Comparison of ENCODE assay signal across 9 cellular contexts in the genomic region with DNA sequence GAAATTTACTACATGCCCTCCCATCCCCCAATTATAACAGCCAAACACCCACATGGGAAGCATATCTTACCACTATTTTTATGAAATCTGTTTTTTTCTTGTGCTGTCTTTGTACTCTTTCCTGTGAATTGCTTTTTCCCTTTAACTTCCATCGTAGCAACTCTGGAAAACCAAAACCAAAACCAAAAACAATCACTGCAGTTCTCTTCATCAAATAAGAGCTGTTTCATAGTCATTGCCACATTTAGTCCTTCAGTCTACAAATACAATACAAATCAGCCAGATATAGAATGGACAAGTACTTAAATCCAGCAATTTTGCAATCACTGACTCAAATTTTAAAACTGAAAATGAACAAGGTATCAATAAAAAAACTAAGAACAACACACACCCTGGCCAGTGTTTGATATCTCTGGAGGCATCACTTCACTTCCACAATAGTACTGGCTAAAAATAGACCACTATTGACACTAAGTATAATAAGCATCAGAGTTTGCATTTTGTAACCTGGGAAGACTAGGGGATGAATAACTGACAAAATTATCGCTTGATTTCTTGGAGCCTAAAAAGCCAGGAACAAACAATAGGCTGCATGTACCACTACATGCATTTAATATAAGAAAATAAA. TPM values are rescaled to one million over a fixed set of nuclear protein-coding genes. Genes with fewer than 3 reads are reported as not detected.
DNase-seq lines count a peak whose midpoint lies in the region; ATAC-seq and TF ChIP-seq lines count a peak whose summit lies in the region.
"Had no signal": no experiment of that assay in that cellular context is flagged by ENCODE, and none has a peak within 500 bp of the region (broad histone marks: within the 10 kb centered on the region; RNA-seq: fewer than 3 reads in every experiment).

No MANE protein-coding gene starts in this region.

- intact Hi-C loops in activated CD4-positive, alpha-beta T cell treated with anti-CD3 and anti-CD28 coated beads, Interleukin-2, amount 10 ng/mL, durations not matched to agents 24 days and 14 days (cut with micrococcal nuclease) = no loop called here
- intact Hi-C loops in body of pancreas (cut with DNase I) = no loop called here
- intact Hi-C loops in right lobe of liver (cut with DNase I) = no loop called here
- intact Hi-C loops in thyroid gland (cut with DNase I) = no loop called here

- in situ Hi-C loops in ACHN (cut with HindIII; ENCODE audit: low pct_ligation_motif_present, low pct_unique_long_range_greater_than_20kb, low sequenced_read_pairs) = no loop called here

- peak; percentile 6 for ATAC-seq in body of pancreas
- ATAC-seq in right lobe of liver = peak; percentile 60 to 75 (median 64)

- TF ChIP-seq CTCF in body of pancreas (IDR thresholded peaks at IDR 0.05) = no peak
- TF ChIP-seq CTCF in right lobe of liver (IDR thresholded peaks at IDR 0.05) = no peak
- TF ChIP-seq CTCF in thyroid gland (IDR thresholded peaks at IDR 0.05) = no peak

- 19 to 25% methylated on average over 2 of the region's 2 CpGs for WGBS in body of pancreas, 2 donors
- WGBS in right lobe of liver (ENCODE audit: insufficient coverage, low coverage, low lambda C conversion rate, missing lambda C conversion rate) = 7% methylated on average over 2 of the region's 2 CpGs
- 50 to 72% methylated on average over 2 of the region's 2 CpGs for WGBS in thyroid gland, 2 donors

- H3K9me3 Mint-ChIP-seq in activated CD4-positive, alpha-beta T cell treated with anti-CD3 and anti-CD28 coated beads, Interleukin-2, amount 10 ng/mL, durations not matched to agents 24 days and 14 days = no peaks in the 10 kb centered on the region

- no peaks in the 10 kb centered on the region for H3K27me3 Mint-ChIP-seq in activated CD4-positive, alpha-beta T cell treated with anti-CD3 and anti-CD28 coated beads, Interleukin-2, amount 10 ng/mL, durations not matched to agents 24 days and 14 days

- H3K4me3 ChIP-seq in body of pancreas (no peak overlapping the region), right lobe of liver (peak overlapping the region; percentile 15 to 30 (median 27)), thyroid gland (replicated peaks in 1 of 3) (no peak overlapping the region)

- H3K27ac Mint-ChIP-seq in activated CD4-positive, alpha-beta T cell treated with anti-CD3 and anti-CD28 coated beads, Interleukin-2, amount 10 ng/mL, durations not matched to agents 24 days and 14 days = peak overlapping the region; percentile 3

- TF ChIP-seq POLR2A in body of pancreas (IDR thresholded peaks at IDR 0.05) (no peak), right lobe of liver (IDR thresholded peaks at IDR 0.05) (no peak), thyroid gland (IDR thresholded peaks at IDR 0.05) (no peak)

- H3K4me3 Mint-ChIP-seq in activated CD4-positive, alpha-beta T cell treated with anti-CD3 and anti-CD28 coated beads, Interleukin-2, amount 10 ng/mL, durations not matched to agents 24 days and 14 days = no peak overlapping the region

- peaks cover 29% of the 10 kb centered on the region for H3K4me1 Mint-ChIP-seq in activated CD4-positive, alpha-beta T cell treated with anti-CD3 and anti-CD28 coated beads, Interleukin-2, amount 10 ng/mL, durations not matched to agents 24 days and 14 days

- H3K27ac ChIP-seq in body of pancreas (peak overlapping the region in 2 of 4 donors; percentile 31), right lobe of liver (peak overlapping the region; percentile 1 to 50 (median 30)), thyroid gland (peak overlapping the region in 2 of 3 donors; percentile 4 to 40)

- H3K9me3 ChIP-seq in body of pancreas = no peaks in the 10 kb centered on the region
- no peaks in the 10 kb centered on the region for H3K9me3 ChIP-seq in right lobe of liver
- H3K9me3 ChIP-seq in thyroid gland = no peaks in the 10 kb centered on the region

- H3K36me3 Mint-ChIP-seq in activated CD4-positive, alpha-beta T cell treated with anti-CD3 and anti-CD28 coated beads, Interleukin-2, amount 10 ng/mL, durations not matched to agents 24 days and 14 days (ENCODE audit: low read depth) = peaks cover 33% of the 10 kb centered on the region

- H3K4me1 ChIP-seq in body of pancreas (peaks cover 46% of the 10 kb centered on the region), right lobe of liver (peaks cover 0 to 28% (median 13%) of the 10 kb centered on the region in 4 donors), thyroid gland (peaks cover 25 to 42% of the 10 kb centered on the region in 2 donors)

- no peak for DNase-seq in activated CD4-positive, alpha-beta T cell treated with anti-CD3 and anti-CD28 coated beads, Interleukin-2, amount 10 ng/mL, durations not matched to agents 24 days and 14 days
- no peak for DNase-seq in activated CD4-positive, alpha-beta T cell treated with anti-CD3 and anti-CD28 coated beads for 4 hours
- DNase-seq in body of pancreas = no peak
- no peak for DNase-seq in right lobe of liver
- no peak for DNase-seq in thyroid gland
- no peak for DNase-seq in NK-92 treated with Interleukin-12 subunit alpha and Interleukin-12 subunit beta, amount 100 ng/mL, for 24 hours (lab: John Stamatoyannopoulos, UW)
- no peak for DNase-seq in DMS153 (lab: John Stamatoyannopoulos, UW)
- no peak for DNase-seq in ACHN
- DNase-seq: activated CD8-positive, alpha-beta memory T cell treated with anti-CD3 and anti-CD28 coated beads for 24 hours had no signal

- H3K36me3 ChIP-seq in body of pancreas (replicated peaks in 1 of 2; ENCODE audit: insufficient read depth in 1 of 2, low read depth in 2 of 2) = peaks cover 0 to 5% of the 10 kb centered on the region in 2 donors
- peaks cover 0 to 28% (median 8%) of the 10 kb centered on the region in 4 donors for H3K36me3 ChIP-seq in right lobe of liver
- peaks cover 11 to 15% of the 10 kb centered on the region in 2 donors for H3K36me3 ChIP-seq in thyroid gland

- H3K27me3 ChIP-seq in body of pancreas (no peaks in the 10 kb centered on the region), right lobe of liver (no peaks in the 10 kb centered on the region), thyroid gland (no peaks in the 10 kb centered on the region)

RNA-seq across cellular contexts. Expression of gene PUM3, which starts 5.4 kb away (rescaled TPM):
- 155 and 162 TPM in 2 replicates for total RNA-seq in activated CD4-positive, alpha-beta T cell treated with anti-CD3 and anti-CD28 coated beads, Interleukin-2, amount 10 ng/mL, durations not matched to agents 24 days and 14 days
- total RNA-seq in body of pancreas (100 to 1,000 TPM in 1 of 2 donors, 10 to 100 TPM in 1; 24.4 to 116 TPM), right lobe of liver (10 to 100 TPM in 5 of 6 experiments, 1 to 10 TPM in 1; 6.8 to 20.5 (median 16.9) TPM), thyroid gland (10 to 100 TPM; 27.3 to 55.9 (median 30.1) TPM)

Comparison
In these comparisons a context has a peak if more than half of its experiments do, and no peak if none do; other contexts are left out.
1. H3K4me3 ChIP-seq: peak in right lobe of liver (3 of 3); none in body of pancreas (0 of 2) and thyroid gland (0 of 3).